ENCODE assay signal across 1 cellular context in genomic region chr9:124000784-124001444, GRCh38.
TF ChIP-seq lines count a peak whose summit lies in the region.

No MANE protein-coding gene starts in this region.

TF ChIP-seq in HEK293T, 16 proteins besides CTCF, POLR2A, EP300 and RAD21 (continued from another document):
- TF ChIP-seq ZNF384 (IDR thresholded peaks at IDR 0.05) (no peak), FOXM1 (IDR thresholded peaks at IDR 0.05; ENCODE audit: borderline replicate concordance) (no peak), SUZ12 (IDR thresholded peaks at IDR 0.05) (no peak), ARNT (IDR thresholded peaks at IDR 0.05) (no peak), NFRKB (IDR thresholded peaks at IDR 0.05) (no peak), FOXA1 (IDR thresholded peaks at IDR 0.05) (no peak), SP1 (IDR thresholded peaks at IDR 0.05) (no peak), ELF4 (IDR thresholded peaks at IDR 0.05) (no peak)
- TF ChIP-seq, protein P1, sequence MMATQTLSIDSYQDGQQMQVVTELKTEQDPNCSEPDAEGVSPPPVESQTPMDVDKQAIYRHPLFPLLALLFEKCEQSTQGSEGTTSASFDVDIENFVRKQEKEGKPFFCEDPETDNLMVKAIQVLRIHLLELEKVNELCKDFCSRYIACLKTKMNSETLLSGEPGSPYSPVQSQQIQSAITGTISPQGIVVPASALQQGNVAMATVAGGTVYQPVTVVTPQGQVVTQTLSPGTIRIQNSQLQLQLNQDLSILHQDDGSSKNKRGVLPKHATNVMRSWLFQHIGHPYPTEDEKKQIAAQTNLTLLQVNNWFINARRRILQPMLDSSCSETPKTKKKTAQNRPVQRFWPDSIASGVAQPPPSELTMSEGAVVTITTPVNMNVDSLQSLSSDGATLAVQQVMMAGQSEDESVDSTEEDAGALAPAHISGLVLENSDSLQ (IDR thresholded peaks at IDR 0.05): no peak
